21 cellular contexts compared by ENCODE assay signal in the genomic region with DNA sequence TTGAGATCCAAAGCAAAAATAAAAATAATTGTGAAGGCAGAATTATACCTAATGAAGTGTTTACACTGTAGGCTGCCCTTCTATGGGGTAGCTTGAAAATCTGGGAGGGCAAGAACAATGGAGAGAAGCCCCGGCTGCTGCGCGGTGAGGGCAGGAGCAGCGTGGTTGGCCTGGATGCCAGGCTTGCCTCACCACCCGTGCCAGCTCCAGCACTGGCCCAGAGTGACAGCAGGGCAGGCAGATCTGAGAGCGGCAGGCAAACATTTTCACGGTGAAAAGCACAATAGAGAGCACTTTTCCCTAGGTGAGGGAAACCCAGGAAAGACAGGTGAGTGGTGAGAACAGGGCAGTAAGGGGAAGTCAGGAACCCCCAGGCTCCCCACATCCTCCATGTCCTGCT. TPM values are rescaled to one million over a fixed set of nuclear protein-coding genes. Genes with fewer than 3 reads are reported as not detected.
"Had no signal": no experiment of that assay in that cellular context is flagged by ENCODE, and none has a peak within 500 bp of the region (broad histone marks: within the 10 kb centered on the region; RNA-seq: fewer than 3 reads in every experiment).

No MANE protein-coding gene starts in this region.

- H3K27me3 ChIP-seq: right atrium auricular region, thyroid gland had no signal

- FAIRE-seq: colon, islet of Langerhans, urothelium cell line had no signal

- H3K4me1 ChIP-seq: esophagus muscularis mucosa, gastrocnemius medialis, heart right ventricle, left lung, right atrium auricular region, thyroid gland had no signal

- ATAC-seq: effector memory CD8-positive, alpha-beta T cell; gastrocnemius medialis; heart right ventricle; left lung; naive thymus-derived CD8-positive, alpha-beta T cell had no signal

- H3K4me3 ChIP-seq: esophagus muscularis mucosa, gastrocnemius medialis, heart right ventricle, left lung, lung, right atrium auricular region, thyroid gland had no signal

- DNase-seq: effector memory CD8-positive, alpha-beta T cell; gastrocnemius medialis; heart right ventricle; left lung; naive thymus-derived CD8-positive, alpha-beta T cell; stimulated activated CD4-positive, alpha-beta T cell treated with anti-CD3 and anti-CD28 coated beads, Interleukin-15, amount 100 ng/mL, for 24 hours; stimulated activated CD4-positive, alpha-beta T cell treated with anti-CD3 and anti-CD28 coated beads, Interleukin-1b, Interleukin-23, amount 100 ng/mL, for 48 hours; stimulated activated CD4-positive, alpha-beta T cell treated with anti-CD3 and anti-CD28 coated beads, Interleukin-4, amount 100 ng/mL, for 24 hours; stimulated activated naive CD4-positive, alpha-beta T cell treated with Interleukin-2 at 50 U/mL for 16 hours had no signal

- H3K27ac ChIP-seq: epithelial cell of prostate, esophagus muscularis mucosa, gastrocnemius medialis, heart right ventricle, left lung, right atrium auricular region, thyroid gland had no signal

- H3K36me3 ChIP-seq: esophagus muscularis mucosa, gastrocnemius medialis, heart right ventricle, left lung, right atrium auricular region, thyroid gland had no signal

- H3K9me3 ChIP-seq: esophagus muscularis mucosa, gastrocnemius medialis, heart right ventricle, left lung, right atrium auricular region, thyroid gland had no signal

RNA-seq across cellular contexts. Expression of a gene that starts 1.4 kb away (rescaled TPM):
- total RNA-seq: esophagus muscularis mucosa; fibroblast of villous mesenchyme; left lung; lung; mononuclear cell; naive thymus-derived CD8-positive, alpha-beta T cell; neural crest cell; osteocyte had no signal
- polyA plus RNA-seq: naive thymus-derived CD8-positive, alpha-beta T cell had no signal
